8 cellular contexts compared by ENCODE assay signal in genomic region chr5:97297063-97297715, GRCh38.
DNase-seq lines count a peak whose midpoint lies in the region; ATAC-seq and TF ChIP-seq lines count a peak whose summit lies in the region.

No MANE protein-coding gene starts in this region.

- H3K36me3 ChIP-seq in left lung = no peaks in the 10 kb centered on the region

- DNase-seq in Caki2 (ENCODE audit: low read depth) = peak; percentile 1
- DNase-seq in NCI-H1092 (lab: John Stamatoyannopoulos, UW) = peak; percentile 35
- DNase-seq in amniotic epithelial cell (ENCODE audit: low read depth) = peak; percentile 2
- no peak for DNase-seq in left lung
- no peak for DNase-seq in activated T-cell treated with anti-CD3 and anti-CD28 coated beads for 4 hours
- no peak for DNase-seq in omental fat pad (ENCODE audit: low spot score)

- no peak overlapping the region for H3K4me3 ChIP-seq in left lung

- no peaks in the 10 kb centered on the region for H3K4me1 ChIP-seq in left lung

- H3K9me3 ChIP-seq in left lung = peaks cover 0 to 4% of the 10 kb centered on the region in 2 donors

- H3K27me3 ChIP-seq in left lung = no peaks in the 10 kb centered on the region

- ATAC-seq in GM18520 (IDR thresholded peaks at IDR 0.05; ENCODE audit: unreplicated experiment) (peak; percentile 77), HG02852 (IDR thresholded peaks at IDR 0.05; ENCODE audit: unreplicated experiment) (peak; percentile 99), left lung (peak; percentile 85), omental fat pad (ENCODE audit: low FRiP score) (no peak)

- H3K27ac ChIP-seq in left lung = no peak overlapping the region

- in situ Hi-C loops in Caki2 (cut with HindIII; ENCODE audit: low pct_unique_long_range_greater_than_20kb, low sequenced_read_pairs) = no loop called here

- TF ChIP-seq CTCF in left lung (IDR thresholded peaks at IDR 0.05) = no peak
- no peak for TF ChIP-seq CTCF in omental fat pad (IDR thresholded peaks at IDR 0.05)

- intact Hi-C loops in left lung (cut with DNase I) = no loop called here

Comparison
In these comparisons a context has a peak if more than half of its experiments do, and no peak if none do; other contexts are left out.
1. DNase-seq: peak in Caki2 (single experiment), NCI-H1092 (single experiment) and amniotic epithelial cell (single experiment); none in left lung (0 of 2), activated T-cell treated with anti-CD3 and anti-CD28 coated beads for 4 hours (single experiment) and omental fat pad (single experiment).